ENCODE assay signal across 1 cellular context in the genomic region with DNA sequence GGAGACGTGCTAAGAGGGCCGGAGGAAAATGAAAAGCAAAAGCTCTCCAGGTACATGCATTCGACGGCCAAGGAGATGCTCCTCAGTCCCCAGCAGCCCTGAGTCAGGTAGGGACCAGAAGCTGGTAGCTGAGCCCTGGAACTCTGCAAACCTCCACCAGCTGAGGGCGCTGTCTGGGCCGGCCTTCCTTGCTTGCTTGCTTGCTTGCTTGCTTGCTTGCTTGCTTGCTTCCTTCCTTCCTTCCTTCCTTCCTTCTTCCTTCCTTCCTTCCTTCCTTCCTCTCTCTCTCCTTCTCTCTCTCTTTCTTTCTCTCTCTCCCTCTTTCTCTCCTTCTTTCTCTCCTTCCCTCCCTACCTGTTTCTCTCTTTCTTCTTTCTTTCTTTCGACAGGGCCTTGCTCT.
TF ChIP-seq lines count a peak whose summit lies in the region.

No MANE protein-coding gene starts in this region.

TF ChIP-seq in WTC11, 78 proteins besides CTCF, POLR2A, EP300 and RAD21 (continued from another document):
- TF ChIP-seq, protein P1, sequence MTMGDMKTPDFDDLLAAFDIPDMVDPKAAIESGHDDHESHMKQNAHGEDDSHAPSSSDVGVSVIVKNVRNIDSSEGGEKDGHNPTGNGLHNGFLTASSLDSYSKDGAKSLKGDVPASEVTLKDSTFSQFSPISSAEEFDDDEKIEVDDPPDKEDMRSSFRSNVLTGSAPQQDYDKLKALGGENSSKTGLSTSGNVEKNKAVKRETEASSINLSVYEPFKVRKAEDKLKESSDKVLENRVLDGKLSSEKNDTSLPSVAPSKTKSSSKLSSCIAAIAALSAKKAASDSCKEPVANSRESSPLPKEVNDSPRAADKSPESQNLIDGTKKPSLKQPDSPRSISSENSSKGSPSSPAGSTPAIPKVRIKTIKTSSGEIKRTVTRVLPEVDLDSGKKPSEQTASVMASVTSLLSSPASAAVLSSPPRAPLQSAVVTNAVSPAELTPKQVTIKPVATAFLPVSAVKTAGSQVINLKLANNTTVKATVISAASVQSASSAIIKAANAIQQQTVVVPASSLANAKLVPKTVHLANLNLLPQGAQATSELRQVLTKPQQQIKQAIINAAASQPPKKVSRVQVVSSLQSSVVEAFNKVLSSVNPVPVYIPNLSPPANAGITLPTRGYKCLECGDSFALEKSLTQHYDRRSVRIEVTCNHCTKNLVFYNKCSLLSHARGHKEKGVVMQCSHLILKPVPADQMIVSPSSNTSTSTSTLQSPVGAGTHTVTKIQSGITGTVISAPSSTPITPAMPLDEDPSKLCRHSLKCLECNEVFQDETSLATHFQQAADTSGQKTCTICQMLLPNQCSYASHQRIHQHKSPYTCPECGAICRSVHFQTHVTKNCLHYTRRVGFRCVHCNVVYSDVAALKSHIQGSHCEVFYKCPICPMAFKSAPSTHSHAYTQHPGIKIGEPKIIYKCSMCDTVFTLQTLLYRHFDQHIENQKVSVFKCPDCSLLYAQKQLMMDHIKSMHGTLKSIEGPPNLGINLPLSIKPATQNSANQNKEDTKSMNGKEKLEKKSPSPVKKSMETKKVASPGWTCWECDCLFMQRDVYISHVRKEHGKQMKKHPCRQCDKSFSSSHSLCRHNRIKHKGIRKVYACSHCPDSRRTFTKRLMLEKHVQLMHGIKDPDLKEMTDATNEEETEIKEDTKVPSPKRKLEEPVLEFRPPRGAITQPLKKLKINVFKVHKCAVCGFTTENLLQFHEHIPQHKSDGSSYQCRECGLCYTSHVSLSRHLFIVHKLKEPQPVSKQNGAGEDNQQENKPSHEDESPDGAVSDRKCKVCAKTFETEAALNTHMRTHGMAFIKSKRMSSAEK (CRISPR knock-in tag; IDR thresholded peaks at IDR 0.05; ENCODE audit: borderline replicate concordance), result no peak
